ENCODE assay signal across 1 cellular context in genomic region chr10:26802527-26802926, GRCh38.
TF ChIP-seq lines count a peak whose summit lies in the region.

No MANE protein-coding gene starts in this region.

TF ChIP-seq in GM12878, 131 proteins besides CTCF, POLR2A, EP300 and RAD21 (continued from another document):
- TF ChIP-seq NRF1 (conservative IDR thresholded peaks at IDR 0.05; ENCODE audit: low read depth, low read length) (no peak), PKNOX1 (IDR thresholded peaks at IDR 0.05) (no peak), LARP7 (IDR thresholded peaks at IDR 0.05) (no peak), BCL3 (IDR thresholded peaks at IDR 0.05; ENCODE audit: borderline replicate concordance, insufficient read depth, low read depth, low read length, poor library complexity, severe bottlenecking) (no peak), CEBPB (IDR thresholded peaks at IDR 0.05; ENCODE audit: borderline replicate concordance in 1 of 2, low read depth in 2 of 2, low read length in 2 of 2) (no peak), ETV6 (conservative IDR thresholded peaks at IDR 0.05 in 1 of 2, IDR thresholded peaks at IDR 0.05 in 1 of 2; ENCODE audit: borderline replicate concordance in 1 of 2, low read depth in 1 of 2) (no peak), YBX1 (IDR thresholded peaks at IDR 0.05) (no peak)
